Comparison of ENCODE assay signal across 8 cellular contexts in the genomic region with DNA sequence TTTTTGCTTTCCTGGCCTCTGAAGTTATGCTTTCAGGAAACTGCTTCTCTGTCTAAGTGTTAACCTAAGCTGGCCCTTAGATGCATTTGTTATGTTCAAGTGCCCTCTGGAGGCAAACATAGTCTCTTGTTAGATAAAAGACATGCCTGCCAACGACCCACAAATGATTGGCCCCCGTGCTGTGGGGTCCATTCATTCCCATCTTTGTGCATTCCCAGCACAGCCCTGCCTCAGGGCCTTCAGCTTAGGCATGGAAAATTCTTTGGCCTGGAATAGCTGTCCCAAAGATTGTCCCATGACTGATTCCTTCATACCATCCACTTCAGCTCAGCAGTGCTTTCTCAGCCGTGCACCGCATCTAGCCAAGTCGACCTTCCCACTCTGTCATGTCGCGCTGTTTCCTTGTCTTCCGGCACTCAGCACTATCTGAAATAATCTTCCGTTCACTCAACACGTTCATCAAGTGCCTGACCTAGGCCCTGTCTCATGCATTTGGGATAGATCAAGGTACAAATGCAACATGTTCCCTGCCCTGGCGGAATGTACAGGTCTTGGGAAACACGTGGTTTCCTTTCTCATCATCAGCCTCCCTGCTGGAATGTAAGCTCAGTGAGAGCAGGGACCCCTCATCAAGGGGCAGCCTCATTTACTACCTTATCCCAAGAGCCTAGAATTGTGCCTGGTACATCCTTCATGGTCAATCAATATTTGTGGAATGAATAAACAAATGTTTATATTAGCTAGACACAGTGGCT. TPM values are rescaled to one million over a fixed set of nuclear protein-coding genes. Genes with fewer than 3 reads are reported as not detected.
DNase-seq lines count a peak whose midpoint lies in the region; ATAC-seq and TF ChIP-seq lines count a peak whose summit lies in the region.
"Not testable (repeated sequence)": the region's sequence is repeated elsewhere in the genome, so short reads cannot be mapped to it uniquely, and the experiment has no call there.

No MANE protein-coding gene starts in this region.

- intact Hi-C loops in right cardiac atrium (cut with DNase I): not testable (repeated sequence)

- H3K27ac ChIP-seq in right cardiac atrium (ENCODE audit: low read length): peak overlapping the region; percentile 41

- 17% methylated on average over 12 of the region's 12 CpGs for WGBS in right cardiac atrium

- DNase-seq in Ammon's horn (ENCODE audit: low spot score) (peak; percentile 86), GM12865 (ENCODE audit: low read depth) (peak; percentile 46), HuH-7 (ENCODE audit: low spot score) (peak; percentile 18), NCI-H526 treated with DMSO at 0.1 percent for 48 hours (lab: John Stamatoyannopoulos, UW) (peak; percentile 34), choroid plexus epithelial cell (ENCODE audit: low read depth) (peak; percentile 78), right cardiac atrium (peak; percentile 29 to 67 (median 63)), occipital lobe (lab: John Stamatoyannopoulos, UW) (peak; percentile 6)

- H3K9me3 ChIP-seq in right cardiac atrium (ENCODE audit: control insufficient read depth, low read length): not testable (repeated sequence)

- not testable (repeated sequence) for H3K4me3 ChIP-seq in GM12865 (ENCODE audit: low read depth, low read length); WI38 (ENCODE audit: low read depth, low read length); choroid plexus epithelial cell (ENCODE audit: low read depth, low read length); right cardiac atrium (ENCODE audit: low read length)

- H3K27me3 ChIP-seq in right cardiac atrium (ENCODE audit: control insufficient read depth, insufficient read depth): not testable (repeated sequence)

- not testable (repeated sequence) for H3K4me1 ChIP-seq in right cardiac atrium (ENCODE audit: control insufficient read depth, insufficient read depth, low read length)

- TF ChIP-seq CTCF in GM12865 (IDR thresholded peaks at IDR 0.05; ENCODE audit: insufficient read depth, low read depth, low read length, missing control alignments) (peak; percentile 6), WI38 (IDR thresholded peaks at IDR 0.05; ENCODE audit: low read depth, low read length) (0 out of 2 replicates have a peak, but pooled peaks have one; percentile 7), choroid plexus epithelial cell (conservative IDR thresholded peaks at IDR 0.05; ENCODE audit: low read depth, low read length) (peak; percentile 45)

- ATAC-seq in right cardiac atrium: peak; percentile 87 to 90

RNA-seq across cellular contexts. Expression of a gene that starts 42.2 kb away (rescaled TPM):
- total RNA-seq in right cardiac atrium (10 to 100 TPM in 2 of 4 donors, 1 to 10 TPM in 2; 7.7 to 13.0 (median 9.6) TPM), occipital lobe (11.4 TPM)
- 11.8 TPM for polyA plus RNA-seq in right cardiac atrium

Comparison
In these comparisons a context has a peak if more than half of its experiments do, and no peak if none do; other contexts are left out.
1. DNase-seq: peak in every context shown above with its lines; median percentile 86 in Ammon's horn; 78 in choroid plexus epithelial cell; 63 in right cardiac atrium; 46 in GM12865; 34 in NCI-H526 treated with DMSO at 0.1 percent for 48 hours; 18 in HuH-7; 6 in occipital lobe.